Comparison of ENCODE assay signal across 8 cellular contexts in genomic region chr17:77424585-77425344, GRCh38.
A peak's percentile ranks its signal among the peaks of the same experiment; 100 is the strongest.
DNase-seq lines count a peak whose midpoint lies in the region; ATAC-seq and TF ChIP-seq lines count a peak whose summit lies in the region.

No MANE protein-coding gene starts in this region.

- H3K27me3 ChIP-seq in stomach smooth muscle (ENCODE audit: control insufficient read depth in 1 of 2, insufficient read depth in 2 of 2, low read length in 2 of 2) = no peaks in the 10 kb centered on the region

- TF ChIP-seq CTCF in HFFc6 (IDR thresholded peaks at IDR 0.05) = no peak
- no peak for TF ChIP-seq CTCF in natural killer cell (IDR thresholded peaks at IDR 0.05)

- H3K4me3 ChIP-seq in stomach smooth muscle (ENCODE audit: low read length in 2 of 2) = peak overlapping the region; percentile 45 to 64

- no peak for ATAC-seq in HG03432 (IDR thresholded peaks at IDR 0.05; ENCODE audit: unreplicated experiment)
- no peak for ATAC-seq in GM18511 (IDR thresholded peaks at IDR 0.05; ENCODE audit: unreplicated experiment)
- no peak for ATAC-seq in natural killer cell

- peak overlapping the region; percentile 83 for H3K9ac ChIP-seq in stomach smooth muscle (ENCODE audit: low read length in 2 of 2)

- intact Hi-C loops in natural killer cell (cut with micrococcal nuclease) = no loop called here

- peaks cover 98% of the 10 kb centered on the region for H3K4me1 ChIP-seq in stomach smooth muscle (ENCODE audit: control insufficient read depth, insufficient read depth, low read length)

- no peaks in the 10 kb centered on the region for H3K9me3 ChIP-seq in stomach smooth muscle (ENCODE audit: control insufficient read depth in 2 of 2, low read length in 2 of 2)

- no peaks in the 10 kb centered on the region for H3K36me3 ChIP-seq in stomach smooth muscle (ENCODE audit: control insufficient read depth in 2 of 2, insufficient read depth in 2 of 2, low read length in 2 of 2)

- H3K9me3 Mint-ChIP-seq in HFFc6 (no peaks in the 10 kb centered on the region), natural killer cell (no peaks in the 10 kb centered on the region)

- DNase-seq in HFFc6 (peak; percentile 75), brain pericyte (ENCODE audit: low read depth, low spot score) (peak; percentile 93), kidney glomerular epithelial cell (lab: John Stamatoyannopoulos, UW) (peak; percentile 29), NCI-H774 (lab: John Stamatoyannopoulos, UW) (no peak), natural killer cell (no peak)

- H3K4me3 Mint-ChIP-seq in HFFc6 = peak overlapping the region; percentile 45; the same call in 1 of the 2 replicates
- no peak overlapping the region for H3K4me3 Mint-ChIP-seq in natural killer cell

- H3K4me1 Mint-ChIP-seq in HFFc6 (ENCODE audit: low read depth) (peaks cover 92% of the 10 kb centered on the region), natural killer cell (peaks cover 57 to 65% of the 10 kb centered on the region in 2 donors)

- H3K27ac Mint-ChIP-seq in HFFc6 (peak overlapping the region; percentile 95), natural killer cell (no peak overlapping the region)

- peak overlapping the region; percentile 100 for H3K27ac ChIP-seq in stomach smooth muscle (ENCODE audit: low read length)

- H3K36me3 Mint-ChIP-seq in HFFc6 (ENCODE audit: low read depth) (peaks cover 12% of the 10 kb centered on the region), natural killer cell (no peaks in the 10 kb centered on the region)

- H3K27me3 Mint-ChIP-seq in HFFc6 (ENCODE audit: insufficient read depth) (peaks cover 24% of the 10 kb centered on the region), natural killer cell (ENCODE audit: low read depth in 2 of 2) (no peaks in the 10 kb centered on the region)

Comparison
In these comparisons a context has a peak if more than half of its experiments do, and no peak if none do; other contexts are left out.
1. DNase-seq: peak in HFFc6 (single experiment), brain pericyte (single experiment) and kidney glomerular epithelial cell (single experiment); none in NCI-H774 (single experiment) and natural killer cell (single experiment).